In genomic region chr1:10211805-10212405, GRCh38 we compare ENCODE assay signal across 8 cellular contexts. TPM values are rescaled to one million over a fixed set of nuclear protein-coding genes. Genes with fewer than 3 reads are reported as not detected.
A peak's percentile ranks its signal among the peaks of the same experiment; 100 is the strongest.
DNase-seq lines count a peak whose midpoint lies in the region; ATAC-seq and TF ChIP-seq lines count a peak whose summit lies in the region.

No MANE protein-coding gene starts in this region.

- H3K27ac Mint-ChIP-seq in activated CD4-positive, alpha-beta T cell treated with anti-CD3 and anti-CD28 coated beads, Interleukin-2, amount 10 ng/mL, durations not matched to agents 24 days and 14 days, result peak overlapping the region; percentile 54

- TF ChIP-seq RAD21 in neural cell (conservative IDR thresholded peaks at IDR 0.05), result no peak

- H4K20me1 ChIP-seq in neural cell (ENCODE audit: insufficient read depth), result peaks cover 27% of the 10 kb centered on the region

- H3K27me3 ChIP-seq in SJSA1 (replicated peaks), result no peaks in the 10 kb centered on the region
- H3K27me3 ChIP-seq in neural cell (ENCODE audit: insufficient read depth, low read depth, low read length), result no peaks in the 10 kb centered on the region

- H3K9ac ChIP-seq in neural cell (ENCODE audit: low read length), result peak overlapping the region; percentile 100

- H3K36me3 ChIP-seq in SJSA1, result peaks cover 9% of the 10 kb centered on the region
- no peaks in the 10 kb centered on the region for H3K36me3 ChIP-seq in neural cell (ENCODE audit: insufficient read depth, low read length)

- H3K27ac ChIP-seq in SJSA1 (peak overlapping the region; percentile 92), neural cell (ENCODE audit: low read length) (peak overlapping the region; percentile 100)

- peak overlapping the region; percentile 75 for H3K4me2 ChIP-seq in neural cell (ENCODE audit: low read length)

- H3K4me1 ChIP-seq in SJSA1 (replicated peaks), result peaks cover 13% of the 10 kb centered on the region

- H3K27me3 Mint-ChIP-seq in activated CD4-positive, alpha-beta T cell treated with anti-CD3 and anti-CD28 coated beads, Interleukin-2, amount 10 ng/mL, durations not matched to agents 24 days and 14 days, result peaks cover 5% of the 10 kb centered on the region

- H3K9me3 ChIP-seq in SJSA1 (replicated peaks) (no peaks in the 10 kb centered on the region), neural cell (ENCODE audit: low read length) (no peaks in the 10 kb centered on the region)

- no peaks in the 10 kb centered on the region for H3K9me2 ChIP-seq in neural cell (ENCODE audit: insufficient read depth, low read length)

- TF ChIP-seq CTCF in epithelial cell of esophagus (IDR thresholded peaks at IDR 0.05; ENCODE audit: insufficient read depth, low read depth, low read length, missing control alignments) (no peak), neural cell (IDR thresholded peaks at IDR 0.05; ENCODE audit: poor library complexity, severe bottlenecking) (no peak)

- H3K4me3 ChIP-seq in SJSA1 (peak overlapping the region; percentile 98), epithelial cell of esophagus (ENCODE audit: low read length) (peak overlapping the region; percentile 98), neural cell (ENCODE audit: low read length) (peak overlapping the region; percentile 99)

- H3K79me2 ChIP-seq in neural cell (replicated peaks; ENCODE audit: insufficient read depth, low read length), result peaks cover 53% of the 10 kb centered on the region

- ATAC-seq in GM21423 (IDR thresholded peaks at IDR 0.05; ENCODE audit: unreplicated experiment) (no peak), HG03095 (IDR thresholded peaks at IDR 0.05; ENCODE audit: unreplicated experiment) (no peak)

- peaks cover 9% of the 10 kb centered on the region for H3F3A ChIP-seq in neural cell (ENCODE audit: insufficient read depth, low read length, poor library complexity, severe bottlenecking)

- peaks cover 41% of the 10 kb centered on the region for H3K4me1 Mint-ChIP-seq in activated CD4-positive, alpha-beta T cell treated with anti-CD3 and anti-CD28 coated beads, Interleukin-2, amount 10 ng/mL, durations not matched to agents 24 days and 14 days

- no peaks in the 10 kb centered on the region for H3K9me3 Mint-ChIP-seq in activated CD4-positive, alpha-beta T cell treated with anti-CD3 and anti-CD28 coated beads, Interleukin-2, amount 10 ng/mL, durations not matched to agents 24 days and 14 days

- no peak for TF ChIP-seq EP300 in neural cell (conservative IDR thresholded peaks at IDR 0.05; ENCODE audit: poor library complexity, severe bottlenecking)

- no peak for DNase-seq in activated CD4-positive, alpha-beta T cell treated with anti-CD3 and anti-CD28 coated beads, Interleukin-2, amount 10 ng/mL, durations not matched to agents 24 days and 14 days
- DNase-seq in activated CD4-positive, alpha-beta T cell treated with anti-CD3 and anti-CD28 coated beads for 1 hour, result no peak
- DNase-seq in SJSA1 (ENCODE audit: low read depth in 1 of 2, low spot score in 2 of 2) (peak in 1 of 2 experiments; percentile 43), epithelial cell of esophagus (ENCODE audit: low read depth) (peak; percentile 74), GF-D8 (lab: John Stamatoyannopoulos, UW) (no peak)

- peak overlapping the region; percentile 72 for H2AFZ ChIP-seq in neural cell (ENCODE audit: low read depth, low read length)

- intact Hi-C loops in activated CD4-positive, alpha-beta T cell treated with anti-CD3 and anti-CD28 coated beads, Interleukin-2, amount 10 ng/mL, durations not matched to agents 24 days and 14 days (cut with micrococcal nuclease), result loop anchor here (2.0 to 10.0 kb wide), 2 partner anchors 187 to 283 kb away; partner anchors contain the start of gene PGD

- no peaks in the 10 kb centered on the region for H3K36me3 Mint-ChIP-seq in activated CD4-positive, alpha-beta T cell treated with anti-CD3 and anti-CD28 coated beads, Interleukin-2, amount 10 ng/mL, durations not matched to agents 24 days and 14 days (ENCODE audit: low read depth)

- peak overlapping the region; percentile 85 for H3K4me3 Mint-ChIP-seq in activated CD4-positive, alpha-beta T cell treated with anti-CD3 and anti-CD28 coated beads, Interleukin-2, amount 10 ng/mL, durations not matched to agents 24 days and 14 days

TF ChIP-seq in neural cell, 6 proteins besides CTCF, POLR2A, EP300 and RAD21:
- TF ChIP-seq TAF1 (IDR thresholded peaks at IDR 0.05; ENCODE audit: low read depth) (no peak), MXI1 (conservative IDR thresholded peaks at IDR 0.05; ENCODE audit: poor library complexity, severe bottlenecking) (peak; percentile 42), POLR2AphosphoS5 (IDR thresholded peaks at IDR 0.05) (peak; percentile 23), SMC3 (conservative IDR thresholded peaks at IDR 0.05; ENCODE audit: poor library complexity) (peak; percentile 9)

RNA-seq across cellular contexts. Expression of gene KIF1B, which starts 1.5 kb away (rescaled TPM):
- 17.8 and 19.3 TPM in 2 replicates for total RNA-seq in activated CD4-positive, alpha-beta T cell treated with anti-CD3 and anti-CD28 coated beads, Interleukin-2, amount 10 ng/mL, durations not matched to agents 24 days and 14 days
- 26.8 and 33.3 TPM in 2 replicates for total RNA-seq in SJSA1 (2014; rRNA removed; shearing (Covaris generic))
- 76.4 and 83.1 TPM in 2 replicates for polyA plus RNA-seq in neural cell
- 241 and 299 TPM in 2 replicates for polyA minus RNA-seq in neural cell
